ENCODE assay signal across 9 cellular contexts in the genomic region with DNA sequence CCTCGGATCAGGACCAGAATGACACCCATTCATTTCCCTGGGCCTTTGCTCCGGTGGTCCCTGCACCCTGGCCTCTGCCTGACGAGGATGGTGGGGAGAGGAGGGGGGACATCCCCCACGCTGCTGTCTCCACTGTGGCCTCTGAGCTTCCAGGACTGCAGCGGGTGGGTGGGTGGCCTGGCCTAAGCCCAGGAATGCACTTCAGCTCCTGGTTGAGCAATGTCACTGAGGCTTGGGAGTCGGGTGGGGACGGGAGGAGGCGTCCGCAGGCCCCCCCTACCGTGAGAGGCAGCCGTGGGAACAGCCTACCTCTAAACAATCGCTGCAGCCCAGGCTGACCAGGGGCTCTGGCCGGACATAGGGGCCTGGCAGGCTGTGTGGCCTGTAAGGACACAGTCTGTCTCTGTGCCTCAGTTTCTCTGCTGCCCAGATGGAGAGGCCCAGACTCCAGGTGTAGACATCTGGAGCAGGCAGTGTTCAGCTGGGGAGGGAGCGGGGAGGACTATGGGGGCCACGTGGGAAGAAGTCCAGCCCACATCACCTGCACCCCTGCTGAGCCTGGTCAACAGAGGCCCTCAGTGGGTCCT. TPM values are rescaled to one million over a fixed set of nuclear protein-coding genes. Genes with fewer than 3 reads are reported as not detected.
DNase-seq lines count a peak whose midpoint lies in the region; ATAC-seq and TF ChIP-seq lines count a peak whose summit lies in the region.
"Not testable (repeated sequence)": the region's sequence is repeated elsewhere in the genome, so short reads cannot be mapped to it uniquely, and the experiment has no call there.
"Had no signal": no experiment of that assay in that cellular context is flagged by ENCODE, and none has a peak within 500 bp of the region (broad histone marks: within the 10 kb centered on the region; RNA-seq: fewer than 3 reads in every experiment).

No MANE protein-coding gene starts in this region.

- H3K36me3 Mint-ChIP-seq in nephron progenitor cell (ENCODE audit: low read depth), result not testable (repeated sequence)

- H3K4me1 Mint-ChIP-seq in nephron progenitor cell, result peaks cover 47% of the 10 kb centered on the region

- TF ChIP-seq POLR2A in heart left ventricle (IDR thresholded peaks at IDR 0.05), result not testable (repeated sequence)

- ATAC-seq in heart left ventricle, result not testable (repeated sequence)

- DNase-seq in HK-2 (ENCODE audit: unreplicated experiment) (peak; percentile 48), choroid plexus epithelial cell (ENCODE audit: low read depth) (peak; percentile 53), heart left ventricle (peak in 4 of 5 donors; percentile 22 to 44 (median 29)), left kidney (ENCODE audit: low read depth, low spot score) (peak; percentile 71), nephron progenitor cell (peak; percentile 36), skeletal muscle cell (ENCODE audit: low read depth) (peak; percentile 47)
- not testable (repeated sequence) for DNase-seq in WERI-Rb-1

- not testable (repeated sequence) for H3K27me3 ChIP-seq in WERI-Rb-1 (ENCODE audit: insufficient read depth, low read depth, severe bottlenecking); heart left ventricle

- not testable (repeated sequence) for TF ChIP-seq CTCF in WERI-Rb-1 (IDR thresholded peaks at IDR 0.05; ENCODE audit: low read depth, low read length); choroid plexus epithelial cell (conservative IDR thresholded peaks at IDR 0.05; ENCODE audit: low read depth, low read length); heart left ventricle (IDR thresholded peaks at IDR 0.05); nephron progenitor cell (IDR thresholded peaks at IDR 0.05)

- not testable (repeated sequence) for H3K4me3 Mint-ChIP-seq in nephron progenitor cell

- WGBS in heart left ventricle, 4 donors, result 53 to 86% (median 65%) methylated on average over 5 to 15 of the region's 15 CpGs

- not testable (repeated sequence) for H3K4me3 ChIP-seq in WERI-Rb-1 (ENCODE audit: low read depth, low read length); choroid plexus epithelial cell (ENCODE audit: low read depth, low read length); heart left ventricle; skeletal muscle cell (ENCODE audit: low read depth, low read length)

- peaks cover 0 to 14% (median 0%) of the 10 kb centered on the region in 12 donors for H3K4me1 ChIP-seq in heart left ventricle

- not testable (repeated sequence) for H3K27me3 Mint-ChIP-seq in nephron progenitor cell (ENCODE audit: low read depth, poor library complexity)

- H3K27ac ChIP-seq in WERI-Rb-1 (peak overlapping the region; percentile 58), heart left ventricle (peak overlapping the region in 2 of 12 donors; percentile 9 to 22)

- H3K9me3 Mint-ChIP-seq in nephron progenitor cell, result not testable (repeated sequence)

- not testable (repeated sequence) for H3K36me3 ChIP-seq in WERI-Rb-1, heart left ventricle

- H3K27ac Mint-ChIP-seq in nephron progenitor cell, result peak overlapping the region; percentile 93

- H3K9me3 ChIP-seq in WERI-Rb-1 (ENCODE audit: severe bottlenecking); heart left ventricle: not testable (repeated sequence)

- intact Hi-C loops in heart left ventricle (cut with DNase I), result not testable (repeated sequence)

RNA-seq across cellular contexts. Expression of a gene that starts 28.5 kb away (rescaled TPM):
- total RNA-seq in heart left ventricle, result 1 to 10 TPM in 6 of 9 donors, under 1 TPM in 2, not detected in 1; 0.83 to 8.2 (median 1.5) TPM
- polyA plus RNA-seq in heart left ventricle, result 1 to 10 TPM in 1 of 2 donors, under 1 TPM in 1; 0.93 to 1.7 TPM
- total RNA-seq: ascending aorta had no signal

RNA-seq across cellular contexts. Expression of a gene that starts 38.6 kb away (rescaled TPM):
- 1 to 10 TPM; 3.7 to 6.5 (median 4.5) TPM for total RNA-seq in heart left ventricle
- polyA plus RNA-seq in heart left ventricle, result 1 to 10 TPM; 2.6 to 8.0 TPM
- total RNA-seq: CD4-positive, alpha-beta T cell had no signal
